ENCODE assay signal across 9 cellular contexts in the genomic region with DNA sequence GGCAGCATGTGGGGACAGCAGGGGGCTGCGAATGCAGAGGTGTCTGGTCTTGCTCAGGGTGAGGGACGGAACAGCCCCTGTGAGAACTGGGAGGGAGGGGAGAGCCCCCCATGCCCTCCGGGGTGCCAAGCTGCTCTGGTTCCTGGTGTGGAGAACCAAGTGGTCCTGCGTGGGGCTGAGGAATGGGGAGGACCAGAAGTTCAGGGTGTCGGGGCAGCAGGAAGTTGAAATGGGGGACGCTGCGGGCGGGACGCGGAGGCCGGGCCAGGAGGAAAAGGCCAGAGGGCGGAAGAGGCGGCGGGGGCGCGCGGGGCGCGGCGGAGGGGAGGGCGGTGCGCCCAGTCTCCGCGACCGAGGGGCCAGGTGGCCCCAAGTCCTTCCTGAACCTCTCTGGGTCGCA. TPM values are rescaled to one million over a fixed set of nuclear protein-coding genes. Genes with fewer than 3 reads are reported as not detected.
DNase-seq lines count a peak whose midpoint lies in the region; ATAC-seq, FAIRE-seq and TF ChIP-seq lines count a peak whose summit lies in the region.
"Had no signal": no experiment of that assay in that cellular context is flagged by ENCODE, and none has a peak within 500 bp of the region (broad histone marks: within the 10 kb centered on the region; RNA-seq: fewer than 3 reads in every experiment).

No MANE protein-coding gene starts in this region.

- H3K27ac ChIP-seq in right lobe of liver = no peak overlapping the region
- no peak overlapping the region for H3K27ac ChIP-seq in HepG2 (ENCODE audit: extremely low read length, insufficient read depth, low read length)
- H3K27ac ChIP-seq in colonic mucosa = peak overlapping the region; percentile 75
- H3K27ac ChIP-seq in muscle layer of colon (ENCODE audit: low read depth, low read length) = peak overlapping the region; percentile 44
- no peak overlapping the region for H3K27ac ChIP-seq in aorta (ENCODE audit: low read depth in 1 of 2, low read length in 2 of 2)

- BruUV-seq in HepG2 (replicated peaks; lab: Mats Ljungman, UMichigan) = no TSS peak

- H3K27me3 ChIP-seq in right lobe of liver = no peaks in the 10 kb centered on the region
- H3K27me3 ChIP-seq in HepG2 (ENCODE audit: control insufficient read depth in 1 of 2, insufficient read depth in 2 of 2, low read length in 2 of 2) = no peaks in the 10 kb centered on the region
- H3K27me3 ChIP-seq in colonic mucosa = no peaks in the 10 kb centered on the region
- H3K27me3 ChIP-seq in muscle layer of colon (ENCODE audit: control insufficient read depth in 1 of 2, insufficient read depth in 2 of 2, low read length in 2 of 2) = no peaks in the 10 kb centered on the region
- no peaks in the 10 kb centered on the region for H3K27me3 ChIP-seq in aorta (ENCODE audit: control insufficient read depth in 1 of 2, insufficient read depth in 2 of 2, low read length in 1 of 2)

- intact Hi-C loops in right lobe of liver (cut with DNase I) (no loop called here), HepG2 (cut with micrococcal nuclease; ENCODE audit: unreplicated experiment) (no loop called here), colonic mucosa (cut with DNase I) (loop anchor here (10.0 kb wide), 1 partner anchor 70 kb away; no protein-coding TSS in a partner anchor), aorta (cut with DNase I) (no loop called here)

- no peaks in the 10 kb centered on the region for H3K79me2 ChIP-seq in HepG2 (ENCODE audit: insufficient read depth, low read length)

- WGBS in right lobe of liver (ENCODE audit: insufficient coverage, low coverage, low lambda C conversion rate, missing lambda C conversion rate) = 51% methylated on average over 4 of the region's 26 CpGs
- WGBS in HepG2 (ENCODE audit: low lambda C conversion rate) = 94% methylated on average over 22 of the region's 26 CpGs
- WGBS in aorta, 2 donors = 9 to 21% methylated on average over 8 to 26 of the region's 26 CpGs

- no peak for TF ChIP-seq CTCF in right lobe of liver (IDR thresholded peaks at IDR 0.05)
- TF ChIP-seq CTCF in HepG2 (CRISPR knock-in tag; IDR thresholded peaks at IDR 0.05) = no peak
- TF ChIP-seq CTCF in colonic mucosa (IDR thresholded peaks at IDR 0.05) = no peak

- no peaks in the 10 kb centered on the region for H3K9me3 ChIP-seq in right lobe of liver
- no peaks in the 10 kb centered on the region for H3K9me3 ChIP-seq in HepG2 (ENCODE audit: low read length)
- no peaks in the 10 kb centered on the region for H3K9me3 ChIP-seq in colonic mucosa
- no peaks in the 10 kb centered on the region for H3K9me3 ChIP-seq in muscle layer of colon (ENCODE audit: low read length)
- H3K9me3 ChIP-seq in aorta (ENCODE audit: control insufficient read depth, low read length) = no peaks in the 10 kb centered on the region

- POLR2A ChIA-PET in HepG2 (lab: Yijun Ruan, JAX) = no interaction called here

- ATAC-seq in right lobe of liver (peak in 2 of 4 donors; percentile 3 to 8), HepG2 (no peak), aorta (ENCODE audit: low FRiP score) (peak; percentile 12), GM18909 (IDR thresholded peaks at IDR 0.05; ENCODE audit: poor library complexity, unreplicated experiment) (no peak), esophagus mucosa (no peak)

- H3K4me3 ChIP-seq in right lobe of liver = peak overlapping the region; percentile 26 to 51 (median 40)
- H3K4me3 ChIP-seq in HepG2 (replicated peaks in 1 of 3; ENCODE audit: insufficient read depth in 1 of 3, low read depth in 2 of 3, low read length in 3 of 3) = no peak overlapping the region
- H3K4me3 ChIP-seq in colonic mucosa = peak overlapping the region; percentile 42
- H3K4me3 ChIP-seq in muscle layer of colon (ENCODE audit: low read depth in 1 of 2, low read length in 2 of 2) = peak overlapping the region; percentile 14 to 63
- H3K4me3 ChIP-seq in aorta (ENCODE audit: low read length in 2 of 2) = no peak overlapping the region

- H2AFZ ChIP-seq in HepG2 (ENCODE audit: low read length) = no peak overlapping the region

- DNase-seq in right lobe of liver (no peak), HepG2 (ENCODE audit: low spot score) (no peak), colonic mucosa (peak; percentile 52), aorta (no peak), NCI-H2029 (lab: John Stamatoyannopoulos, UW) (no peak)
- DNase-seq: SW 1271 had no signal

- H3K4me1 ChIP-seq in right lobe of liver (peaks cover 0 to 21% (median 4%) of the 10 kb centered on the region in 4 donors), HepG2 (ENCODE audit: insufficient read depth, low read length) (peaks cover 38% of the 10 kb centered on the region), colonic mucosa (peaks cover 3% of the 10 kb centered on the region), muscle layer of colon (ENCODE audit: insufficient read depth, low read length) (peaks cover 7% of the 10 kb centered on the region), aorta (ENCODE audit: control insufficient read depth in 1 of 2, insufficient read depth in 2 of 2, low read length in 2 of 2) (no peaks in the 10 kb centered on the region)

- TF ChIP-seq RAD21 in HepG2 (CRISPR knock-in tag; IDR thresholded peaks at IDR 0.05) = no peak

- in situ Hi-C loops in HepG2 (cut with HindIII; ENCODE audit: extremely low pct_ligation_motif_present, low pct_unique_long_range_greater_than_20kb) = no loop called here

- CTCF ChIA-PET in HepG2 (lab: Yijun Ruan, JAX; ENCODE audit: low intra/inter-chr PET ratio, low total read pairs) = no interaction called here

- TF ChIP-seq POLR2A in right lobe of liver (IDR thresholded peaks at IDR 0.05) (no peak), HepG2 (IDR thresholded peaks at IDR 0.05; ENCODE audit: insufficient read depth in 1 of 2, low read depth in 2 of 2, low read length in 2 of 2) (no peak)

- H4K20me1 ChIP-seq in HepG2 (ENCODE audit: insufficient read depth, low read length) = no peaks in the 10 kb centered on the region

- no peak for FAIRE-seq in HepG2 (lab: Jason Lieb, UNC)

- H3K36me3 ChIP-seq in right lobe of liver = no peaks in the 10 kb centered on the region
- H3K36me3 ChIP-seq in HepG2 (replicated peaks in 1 of 2; ENCODE audit: control insufficient read depth in 1 of 2, insufficient read depth in 2 of 2, low read length in 2 of 2) = no peaks in the 10 kb centered on the region
- H3K36me3 ChIP-seq in colonic mucosa = no peaks in the 10 kb centered on the region
- no peaks in the 10 kb centered on the region for H3K36me3 ChIP-seq in muscle layer of colon (ENCODE audit: insufficient read depth, low read length)
- no peaks in the 10 kb centered on the region for H3K36me3 ChIP-seq in aorta (ENCODE audit: control insufficient read depth in 1 of 2, insufficient read depth in 2 of 2, low read length in 1 of 2)

- H3K9ac ChIP-seq in HepG2 (ENCODE audit: insufficient read depth, low read depth, low read length) (no peak overlapping the region), colonic mucosa (ENCODE audit: low read depth in 2 of 2, low read length in 2 of 2) (peak overlapping the region; percentile 68 to 72), muscle layer of colon (ENCODE audit: low read length) (no peak overlapping the region)

- TF ChIP-seq EP300 in HepG2 (IDR thresholded peaks at IDR 0.05; ENCODE audit: low read depth in 2 of 2, low read length in 2 of 2) = no peak
- TF ChIP-seq EP300 in HepG2 (CRISPR knock-in tag; IDR thresholded peaks at IDR 0.05; ENCODE audit: borderline replicate concordance) = no peak

- H3K4me2 ChIP-seq in HepG2 (ENCODE audit: low read depth, low read length) = no peak overlapping the region

RNA-seq across cellular contexts. Expression of gene ALDH3A1, which starts 3.6 kb away (rescaled TPM):
- 10 to 100 TPM in 2 of 6 experiments, 1 to 10 TPM in 2, under 1 TPM in 2; 0.26 to 13.8 (median 1.7) TPM for total RNA-seq in right lobe of liver
- 0.45 and 0.62 TPM in 2 replicates for total RNA-seq in HepG2 (2016; rRNA removed; fragmentation: Illumina TruSeq; extraction: Trizol)
- 0.18 and 0.61 TPM in 2 replicates for total RNA-seq in HepG2 (2016; cell fraction: cytosol; rRNA removed; fragmentation: Illumina TruSeq; extraction: Trizol; ENCODE audit: low read depth)
- 0.50 and 0.65 TPM in 2 replicates for total RNA-seq in HepG2 (2016; cell fraction: insoluble cytoplasmic fraction; rRNA removed; fragmentation: Illumina TruSeq; extraction: Trizol)
- 0.38 and 0.49 TPM in 2 replicates for total RNA-seq in HepG2 (2016; cell fraction: membrane; rRNA removed; fragmentation: Illumina TruSeq; extraction: Trizol)
- 0.25 and 0.50 TPM in 2 replicates for total RNA-seq in HepG2 (2016; cell fraction: nucleus; rRNA removed; fragmentation: Illumina TruSeq; extraction: Trizol)
- polyA plus RNA-seq in HepG2 (2011; rRNA removed) = 0.07 and 0.29 TPM in 2 replicates
- polyA plus RNA-seq in HepG2 (2011; cell fraction: cytosol; rRNA removed) = 0.09 TPM in 1 of 2 replicates, not detected in the other
- 0.11 and 0.19 TPM in 2 replicates for polyA plus RNA-seq in HepG2 (2011; cell fraction: nucleus; rRNA removed)
- 0.08 and 0.13 TPM in 2 replicates for polyA plus RNA-seq in HepG2 (2012)
- 0.10 and 0.26 TPM in 2 replicates for polyA plus RNA-seq in HepG2 (2016; cell fraction: cytosol; fragmentation: Illumina TruSeq; extraction: Trizol; ENCODE audit: low read depth)
- polyA plus RNA-seq in HepG2 (2016; cell fraction: insoluble cytoplasmic fraction; fragmentation: Illumina TruSeq; extraction: Trizol; ENCODE audit: low read depth) = 0.56 and 0.68 TPM in 2 replicates
- 0.30 and 0.86 TPM in 2 replicates for polyA plus RNA-seq in HepG2 (2016; cell fraction: membrane; fragmentation: Illumina TruSeq; extraction: Trizol; ENCODE audit: low read depth)
- polyA plus RNA-seq in HepG2 (2016; cell fraction: nucleus; fragmentation: Illumina TruSeq; extraction: Trizol; ENCODE audit: insufficient read depth, low read depth) = 0.92 and 2.1 TPM in 2 replicates
- 10.9 TPM in 1 of 2 replicates, not detected in the other for polyA minus RNA-seq in HepG2 (2011; rRNA and poly(A)+ RNA removed; ENCODE audit: low replicate concordance)
- polyA minus RNA-seq in HepG2 (2011; cell fraction: cytosol; rRNA and poly(A)+ RNA removed) = not detected in 2 replicates
- polyA minus RNA-seq in HepG2 (2011; cell fraction: nucleus; rRNA and poly(A)+ RNA removed) = not detected in 2 replicates
- total RNA-seq in colonic mucosa = 1 to 10 TPM; 3.7 to 6.6 TPM
- under 1 TPM; 0.27 to 0.58 TPM for total RNA-seq in aorta
- 1 to 10 TPM; 1.4 to 2.4 TPM for polyA plus RNA-seq in aorta
- 194 TPM for total RNA-seq in esophagus mucosa

RNA-seq across cellular contexts. Expression of gene SLC47A2, which starts 28.1 kb away (rescaled TPM):
- total RNA-seq in right lobe of liver = not detected
- 0.04 TPM in 1 of 2 replicates, not detected in the other for total RNA-seq in HepG2 (2016; rRNA removed; fragmentation: Illumina TruSeq; extraction: Trizol)
- total RNA-seq in HepG2 (2016; cell fraction: cytosol; rRNA removed; fragmentation: Illumina TruSeq; extraction: Trizol; ENCODE audit: low read depth) = not detected in 2 replicates
- 0.04 TPM in 1 of 2 replicates, not detected in the other for total RNA-seq in HepG2 (2016; cell fraction: insoluble cytoplasmic fraction; rRNA removed; fragmentation: Illumina TruSeq; extraction: Trizol)
- total RNA-seq in HepG2 (2016; cell fraction: membrane; rRNA removed; fragmentation: Illumina TruSeq; extraction: Trizol) = 0.06 TPM in 1 of 2 replicates, not detected in the other
- total RNA-seq in HepG2 (2016; cell fraction: nucleus; rRNA removed; fragmentation: Illumina TruSeq; extraction: Trizol) = 0.25 TPM in 1 of 2 replicates, not detected in the other
- not detected in 2 replicates for polyA plus RNA-seq in HepG2 (2011; rRNA removed)
- not detected in 2 replicates for polyA plus RNA-seq in HepG2 (2011; cell fraction: cytosol; rRNA removed)
- not detected in 2 replicates for polyA plus RNA-seq in HepG2 (2011; cell fraction: nucleus; rRNA removed)
- 0.07 and 0.17 TPM in 2 replicates for polyA plus RNA-seq in HepG2 (2012)
- polyA plus RNA-seq in HepG2 (2016; cell fraction: cytosol; fragmentation: Illumina TruSeq; extraction: Trizol; ENCODE audit: low read depth) = not detected in 2 replicates
- polyA plus RNA-seq in HepG2 (2016; cell fraction: insoluble cytoplasmic fraction; fragmentation: Illumina TruSeq; extraction: Trizol; ENCODE audit: low read depth) = not detected in 2 replicates
- not detected in 2 replicates for polyA plus RNA-seq in HepG2 (2016; cell fraction: membrane; fragmentation: Illumina TruSeq; extraction: Trizol; ENCODE audit: low read depth)
- polyA plus RNA-seq in HepG2 (2016; cell fraction: nucleus; fragmentation: Illumina TruSeq; extraction: Trizol; ENCODE audit: insufficient read depth, low read depth) = not detected in 2 replicates
- polyA minus RNA-seq in HepG2 (2011; rRNA and poly(A)+ RNA removed; ENCODE audit: low replicate concordance) = 0.21 TPM in 1 of 2 replicates, not detected in the other
- polyA minus RNA-seq in HepG2 (2011; cell fraction: cytosol; rRNA and poly(A)+ RNA removed) = not detected in 2 replicates
- polyA minus RNA-seq in HepG2 (2011; cell fraction: nucleus; rRNA and poly(A)+ RNA removed) = not detected in 2 replicates
- under 1 TPM; 0.16 to 0.25 TPM for total RNA-seq in colonic mucosa
- not detected for total RNA-seq in aorta
- under 1 TPM in 1 of 2 donors, not detected in 1; 0.10 TPM for polyA plus RNA-seq in aorta
- total RNA-seq in esophagus mucosa = 0.92 TPM

Comparison
In these comparisons a context has a peak if more than half of its experiments do, and no peak if none do; other contexts are left out.
1. H3K4me3 ChIP-seq: peak in right lobe of liver (3 of 3), colonic mucosa (single experiment) and muscle layer of colon (2 of 2); none in HepG2 (0 of 3) and aorta (0 of 2).
2. H3K27ac ChIP-seq: peak in colonic mucosa (single experiment) and muscle layer of colon (single experiment); none in right lobe of liver (0 of 3), HepG2 (single experiment) and aorta (0 of 2).
3. H3K9ac ChIP-seq: peak in colonic mucosa (2 of 2); none in HepG2 (single experiment) and muscle layer of colon (single experiment).
4. RNA of gene ALDH3A1, which starts 3.6 kb away (total RNA-seq): 194 TPM in esophagus mucosa (single experiment); 3.7 to 6.6 TPM in colonic mucosa, 0.26 to 13.8 TPM in right lobe of liver, 0.18 to 0.65 TPM in HepG2 and 0.27 to 0.58 TPM in aorta; every median in the first group is over 10 times any median in the second.